ENCODE assay signal across 29 cellular contexts in the genomic region with DNA sequence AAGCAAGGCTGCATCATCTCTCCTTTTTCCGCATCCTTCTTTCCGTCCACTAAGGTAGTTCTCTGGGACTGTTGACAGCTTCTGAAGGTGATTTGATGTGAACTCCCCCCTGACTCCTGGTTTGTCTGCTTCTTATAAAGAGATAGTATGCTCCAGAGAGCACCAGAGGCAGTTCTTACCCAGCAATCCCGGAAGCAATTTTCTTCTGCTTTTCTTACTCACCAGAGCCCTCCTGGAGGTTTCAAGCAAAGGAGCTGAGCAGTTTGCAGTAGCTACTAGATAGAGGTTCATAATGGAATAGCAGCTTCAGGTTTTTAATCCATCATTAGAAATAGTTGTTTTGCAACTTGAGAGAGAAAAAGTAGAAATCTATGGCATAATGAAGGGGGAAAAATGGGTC.
DNase-seq lines count a peak whose midpoint lies in the region; ATAC-seq, FAIRE-seq and TF ChIP-seq lines count a peak whose summit lies in the region.
"Had no signal": no experiment of that assay in that cellular context is flagged by ENCODE, and none has a peak within 500 bp of the region (broad histone marks: within the 10 kb centered on the region; RNA-seq: fewer than 3 reads in every experiment).

No MANE protein-coding gene starts in this region.

- TF ChIP-seq CTCF in astrocyte (IDR thresholded peaks at IDR 0.05; ENCODE audit: insufficient read depth, low read depth, low read length): no peak
- TF ChIP-seq CTCF in type B pancreatic cell (conservative IDR thresholded peaks at IDR 0.05): no peak
- no peak for TF ChIP-seq CTCF in tibial artery (IDR thresholded peaks at IDR 0.05)
- TF ChIP-seq CTCF in gastrocnemius medialis (IDR thresholded peaks at IDR 0.05 in 4 of 5, conservative IDR thresholded peaks at IDR 0.05 in 1 of 5): no peak

- H3K56ac ChIP-seq in mesendoderm (ENCODE audit: low read length): no peak overlapping the region

- no peak overlapping the region for H2BK15ac ChIP-seq in mesendoderm (replicated peaks; ENCODE audit: low read depth)

- H3K4me3 ChIP-seq in astrocyte (ENCODE audit: insufficient read depth, low read depth, low read length) (no peak overlapping the region), mesendoderm (ENCODE audit: low read length) (no peak overlapping the region), tibial artery (no peak overlapping the region), gastrocnemius medialis (no peak overlapping the region)
- H3K4me3 ChIP-seq: HAP-1, Peyer's patch, prostate gland, skin epidermis, transverse colon had no signal

- H3K4me3 Mint-ChIP-seq in astrocyte (ENCODE audit: unreplicated experiment) (no peak overlapping the region), type B pancreatic cell (peak overlapping the region; percentile 40)
- H3K4me3 Mint-ChIP-seq in activated T-cell treated with anti-CD3 and anti-CD28 coated beads, Interleukin-2, amount 50 U/mL, for 24 hours: no peak overlapping the region
- H3K4me3 Mint-ChIP-seq: B cell; naive thymus-derived CD8-positive, alpha-beta T cell; stimulated activated naive CD8-positive, alpha-beta T cell treated with anti-CD3 and anti-CD28 coated beads, Interleukin-15, Interleukin-2, amounts not matched to agents 100 ng/mL and 50 ng/mL, for 24 hours had no signal

- no peak overlapping the region for H2AFZ ChIP-seq in astrocyte (ENCODE audit: low read depth, low read length)

- no peak overlapping the region for H2BK5ac ChIP-seq in mesendoderm (ENCODE audit: low read length)

- H3K79me1 ChIP-seq in mesendoderm (ENCODE audit: low read length): no peaks in the 10 kb centered on the region

- H3K9me3 Mint-ChIP-seq in astrocyte (ENCODE audit: unreplicated experiment): no peaks in the 10 kb centered on the region
- no peaks in the 10 kb centered on the region for H3K9me3 Mint-ChIP-seq in type B pancreatic cell
- no peaks in the 10 kb centered on the region for H3K9me3 Mint-ChIP-seq in activated T-cell treated with anti-CD3 and anti-CD28 coated beads, Interleukin-2, amount 50 U/mL, for 24 hours
- H3K9me3 Mint-ChIP-seq: naive thymus-derived CD8-positive, alpha-beta T cell; stimulated activated naive CD8-positive, alpha-beta T cell treated with anti-CD3 and anti-CD28 coated beads, Interleukin-15, Interleukin-2, amounts not matched to agents 100 ng/mL and 50 ng/mL, for 24 hours had no signal

- H3K36me3 ChIP-seq in astrocyte (ENCODE audit: insufficient read depth, low read length) (no peaks in the 10 kb centered on the region), mesendoderm (ENCODE audit: control insufficient read depth, insufficient read depth, low read length) (no peaks in the 10 kb centered on the region), tibial artery (no peaks in the 10 kb centered on the region), gastrocnemius medialis (no peaks in the 10 kb centered on the region)
- H3K36me3 ChIP-seq: HAP-1, Peyer's patch, prostate gland, transverse colon had no signal

- H2AK5ac ChIP-seq in mesendoderm (ENCODE audit: low read length): no peak overlapping the region

- no peak overlapping the region for H4K8ac ChIP-seq in mesendoderm (ENCODE audit: low read depth, low read length)

- H3K9me3 ChIP-seq in astrocyte (ENCODE audit: insufficient read depth, low read depth, low read length): no peaks in the 10 kb centered on the region
- H3K9me3 ChIP-seq in tibial artery: no peaks in the 10 kb centered on the region
- H3K9me3 ChIP-seq in gastrocnemius medialis: no peaks in the 10 kb centered on the region
- H3K9me3 ChIP-seq: HAP-1, Peyer's patch, prostate gland, transverse colon had no signal

- peaks cover 46% of the 10 kb centered on the region for H3K4me1 ChIP-seq in astrocyte (ENCODE audit: insufficient read depth, low read length)
- peaks cover 3% of the 10 kb centered on the region for H3K4me1 ChIP-seq in mesendoderm (ENCODE audit: control insufficient read depth, low read depth, low read length)
- peaks cover 0 to 28% (median 7%) of the 10 kb centered on the region in 4 donors for H3K4me1 ChIP-seq in tibial artery
- peaks cover 10 to 15% of the 10 kb centered on the region in 2 donors for H3K4me1 ChIP-seq in gastrocnemius medialis
- H3K4me1 ChIP-seq: prostate gland had no signal

- H2BK120ac ChIP-seq in mesendoderm (ENCODE audit: low read depth, low read length): no peak overlapping the region

- H3K4ac ChIP-seq in mesendoderm (ENCODE audit: low read depth, low read length): no peak overlapping the region

- H3K4me2 ChIP-seq in astrocyte (ENCODE audit: low read length) (peak overlapping the region; percentile 43), mesendoderm (ENCODE audit: low read length) (no peak overlapping the region)

- in situ Hi-C loops in gastrocnemius medialis (cut with MboI; ENCODE audit: low sequenced_read_pairs in 4 of 4): no loop called here

- no peak for FAIRE-seq in astrocyte (lab: Jason Lieb, UNC)
- FAIRE-seq: GM18507, kidney had no signal

- H3K9ac ChIP-seq in astrocyte (ENCODE audit: low read length): peak overlapping the region; percentile 57
- no peak overlapping the region for H3K9ac ChIP-seq in mesendoderm (ENCODE audit: low read length)

- H3K79me2 ChIP-seq in astrocyte (ENCODE audit: insufficient read depth, low read length) (peaks cover 96% of the 10 kb centered on the region), mesendoderm (ENCODE audit: control insufficient read depth, insufficient read depth, low read length) (no peaks in the 10 kb centered on the region)

- intact Hi-C loops in tibial artery (cut with DNase I; ENCODE audit: low total_unique reads): no loop called here
- intact Hi-C loops in gastrocnemius medialis (cut with DNase I; ENCODE audit: low total_unique reads): no loop called here

- H3K4me1 Mint-ChIP-seq in astrocyte (ENCODE audit: low read depth, unreplicated experiment) (peaks cover 83% of the 10 kb centered on the region), type B pancreatic cell (ENCODE audit: unreplicated experiment) (peaks cover 51% of the 10 kb centered on the region)
- no peaks in the 10 kb centered on the region for H3K4me1 Mint-ChIP-seq in activated T-cell treated with anti-CD3 and anti-CD28 coated beads, Interleukin-2, amount 50 U/mL, for 24 hours (ENCODE audit: low read depth)
- H3K4me1 Mint-ChIP-seq: B cell had no signal

- H3K36me3 Mint-ChIP-seq in astrocyte (ENCODE audit: low read depth, unreplicated experiment) (peaks cover 22% of the 10 kb centered on the region), type B pancreatic cell (peaks cover 7% of the 10 kb centered on the region)
- no peaks in the 10 kb centered on the region for H3K36me3 Mint-ChIP-seq in activated T-cell treated with anti-CD3 and anti-CD28 coated beads, Interleukin-2, amount 50 U/mL, for 24 hours (ENCODE audit: low read depth)
- H3K36me3 Mint-ChIP-seq: naive thymus-derived CD8-positive, alpha-beta T cell had no signal

- peak overlapping the region; percentile 67 for H3K27ac ChIP-seq in astrocyte (ENCODE audit: low read depth, low read length)
- no peak overlapping the region for H3K27ac ChIP-seq in mesendoderm (ENCODE audit: low read depth, low read length)
- H3K27ac ChIP-seq in tibial artery: no peak overlapping the region
- no peak overlapping the region for H3K27ac ChIP-seq in gastrocnemius medialis
- H3K27ac ChIP-seq: 22Rv1, Peyer's patch, prostate gland, skin epidermis, transverse colon had no signal

- H3K23ac ChIP-seq in mesendoderm (ENCODE audit: low read length): no peak overlapping the region

- TF ChIP-seq POLR2A in gastrocnemius medialis (IDR thresholded peaks at IDR 0.05): no peak

- H3K27me3 Mint-ChIP-seq in astrocyte (ENCODE audit: low read depth, unreplicated experiment) (no peaks in the 10 kb centered on the region), type B pancreatic cell (peaks cover 24% of the 10 kb centered on the region)
- peaks cover 36% of the 10 kb centered on the region for H3K27me3 Mint-ChIP-seq in activated T-cell treated with anti-CD3 and anti-CD28 coated beads, Interleukin-2, amount 50 U/mL, for 24 hours

- peak overlapping the region; percentile 75 for H3K18ac ChIP-seq in mesendoderm (ENCODE audit: low read length)

- H3K27ac Mint-ChIP-seq in astrocyte (ENCODE audit: unreplicated experiment) (peak overlapping the region; percentile 90), type B pancreatic cell (no peak overlapping the region)
- H3K27ac Mint-ChIP-seq in activated T-cell treated with anti-CD3 and anti-CD28 coated beads, Interleukin-2, amount 50 U/mL, for 24 hours: no peak overlapping the region
- H3K27ac Mint-ChIP-seq: B cell; naive thymus-derived CD8-positive, alpha-beta T cell; stimulated activated naive CD8-positive, alpha-beta T cell treated with anti-CD3 and anti-CD28 coated beads, Interleukin-15, Interleukin-2, amounts not matched to agents 100 ng/mL and 50 ng/mL, for 24 hours had no signal

- ATAC-seq in gastrocnemius medialis: no peak
- ATAC-seq: naive thymus-derived CD8-positive, alpha-beta T cell had no signal

- H4K5ac ChIP-seq in mesendoderm (ENCODE audit: low read length): no peak overlapping the region

- H4K20me1 ChIP-seq in astrocyte (ENCODE audit: insufficient read depth, low read length): peaks cover 21% of the 10 kb centered on the region

- no CpG with 5 or more reads among the region's 3 CpGs for WGBS in mesendoderm (ENCODE audit: extremely low coverage, insufficient coverage, low lambda C conversion rate)

- H3K27me3 ChIP-seq in astrocyte (ENCODE audit: insufficient read depth, low read length) (no peaks in the 10 kb centered on the region), mesendoderm (ENCODE audit: insufficient read depth, low read length, poor library complexity) (no peaks in the 10 kb centered on the region), tibial artery (no peaks in the 10 kb centered on the region), gastrocnemius medialis (no peaks in the 10 kb centered on the region)
- H3K27me3 ChIP-seq: Peyer's patch, transverse colon had no signal

- DNase-seq in DMS 273 (lab: John Stamatoyannopoulos, UW; ENCODE audit: unreplicated experiment) (peak; percentile 6), DMS 273 treated with DMSO at 0.1 percent for 48 hours (lab: John Stamatoyannopoulos, UW) (no peak), astrocyte (ENCODE audit: low read depth) (no peak), mesendoderm (peak; percentile 65), type B pancreatic cell (ENCODE audit: extremely low spot score, unreplicated experiment) (no peak), tibial artery (no peak), gastrocnemius medialis (no peak)
- DNase-seq in activated T-cell treated with anti-CD3 and anti-CD28 coated beads, Interleukin-2, amount 50 U/mL, for 24 hours: no peak
- DNase-seq: activated CD8-positive, alpha-beta memory T cell treated with anti-CD3 and anti-CD28 coated beads, Interleukin-2, amount 50 U/mL, for 4 hours; caudate nucleus; COR-L47; EL; erythroblast; foreskin melanocyte; kidney; mammary epithelial cell; MM.1S; naive thymus-derived CD8-positive, alpha-beta T cell; NCI-H1694; Peyer's patch; T-helper 2 cell; transverse colon had no signal

Comparison
In these comparisons a context has a peak if more than half of its experiments do, and no peak if none do; other contexts are left out.
1. DNase-seq: peak in DMS 273 (single experiment) and mesendoderm (single experiment); none in DMS 273 treated with DMSO at 0.1 percent for 48 hours (single experiment), astrocyte (single experiment), type B pancreatic cell (single experiment), activated T-cell treated with anti-CD3 and anti-CD28 coated beads, Interleukin-2, amount 50 U/mL, for 24 hours (single experiment), tibial artery (0 of 2) and gastrocnemius medialis (0 of 2).